In genomic region chr6:130796313-130796905, GRCh38 we compare ENCODE assay signal across 15 cellular contexts. TPM values are rescaled to one million over a fixed set of nuclear protein-coding genes. Genes with fewer than 3 reads are reported as not detected.
DNase-seq lines count a peak whose midpoint lies in the region; ATAC-seq and TF ChIP-seq lines count a peak whose summit lies in the region.
"Had no signal": no experiment of that assay in that cellular context is flagged by ENCODE, and none has a peak within 500 bp of the region (broad histone marks: within the 10 kb centered on the region; RNA-seq: fewer than 3 reads in every experiment).

No MANE protein-coding gene starts in this region.

- peaks cover 32% of the 10 kb centered on the region for H3K4me1 Mint-ChIP-seq in WTC11
- H3K4me1 Mint-ChIP-seq in progenitor cell of endocrine pancreas (ENCODE audit: low read depth) = peaks cover 6% of the 10 kb centered on the region

- peaks cover 3% of the 10 kb centered on the region for H3K36me3 Mint-ChIP-seq in WTC11
- H3K36me3 Mint-ChIP-seq in progenitor cell of endocrine pancreas (ENCODE audit: insufficient read depth) = peaks cover 3% of the 10 kb centered on the region

- intact Hi-C loops in heart right ventricle (cut with DNase I) (no loop called here), Right ventricle myocardium inferior (cut with DNase I) (no loop called here)

- H3K4me3 ChIP-seq in heart right ventricle = no peak overlapping the region
- no peak overlapping the region for H3K4me3 ChIP-seq in tibial nerve
- H3K4me3 ChIP-seq in HAP-1 = no peak overlapping the region

- CTCF ChIA-PET in WTC11 (lab: Charles Lee) = interaction anchor here (1.2 kb wide), 1 partner anchor 53 kb away, joined by 3 read pairs; no protein-coding TSS in a partner anchor

- in situ Hi-C loops in HAP-1 (cut with MboI; ENCODE audit: low sequenced_read_pairs) = no loop called here

- TF ChIP-seq CTCF in heart right ventricle (IDR thresholded peaks at IDR 0.05) (no peak), WTC11 (IDR thresholded peaks at IDR 0.05) (no peak), tibial nerve (IDR thresholded peaks at IDR 0.05) (no peak), progenitor cell of endocrine pancreas (IDR thresholded peaks at IDR 0.05; ENCODE audit: unreplicated experiment) (no peak)

- H3K27me3 ChIP-seq in heart right ventricle (no peaks in the 10 kb centered on the region), tibial nerve (no peaks in the 10 kb centered on the region), HAP-1 (ENCODE audit: low read depth) (no peaks in the 10 kb centered on the region)
- H3K27me3 ChIP-seq: neutrophil had no signal

- no peaks in the 10 kb centered on the region for H3K27me3 Mint-ChIP-seq in WTC11 (ENCODE audit: low read depth)
- no peaks in the 10 kb centered on the region for H3K27me3 Mint-ChIP-seq in progenitor cell of endocrine pancreas

- H3K27ac Mint-ChIP-seq in WTC11 (no peak overlapping the region), progenitor cell of endocrine pancreas (no peak overlapping the region)

- POLR2A ChIA-PET in WTC11 (lab: Charles Lee) = no interaction called here

- no peak for TF ChIP-seq POLR2A in tibial nerve (IDR thresholded peaks at IDR 0.05)

- no peak overlapping the region for H3K4me3 Mint-ChIP-seq in WTC11
- no peak overlapping the region for H3K4me3 Mint-ChIP-seq in progenitor cell of endocrine pancreas (ENCODE audit: low read depth)

- H3K4me1 ChIP-seq in heart right ventricle (peaks cover 0 to 20% (median 4%) of the 10 kb centered on the region in 9 donors), tibial nerve (peaks cover 0 to 23% (median 0%) of the 10 kb centered on the region in 4 donors), HAP-1 (no peaks in the 10 kb centered on the region)

- no peak overlapping the region for H3K27ac ChIP-seq in heart right ventricle
- H3K27ac ChIP-seq in tibial nerve = peak overlapping the region in 1 of 4 donors; percentile 3
- H3K27ac ChIP-seq: neutrophil had no signal

- peak in 1 of 2 donors; percentile 72 for TF ChIP-seq EP300 in tibial nerve (IDR thresholded peaks at IDR 0.05)

- H3K9me3 ChIP-seq in heart right ventricle = peaks cover 0 to 32% (median 13%) of the 10 kb centered on the region in 11 donors
- peaks cover 0 to 25% (median 4%) of the 10 kb centered on the region in 4 donors for H3K9me3 ChIP-seq in tibial nerve
- H3K9me3 ChIP-seq in HAP-1 = no peaks in the 10 kb centered on the region
- H3K9me3 ChIP-seq: neutrophil had no signal

- ATAC-seq in heart right ventricle = peak; percentile 51 to 68 (median 54)
- ATAC-seq in Right ventricle myocardium inferior = no peak
- peak; percentile 30; the same call in 1 of the 2 replicates for ATAC-seq in WTC11

- peak in 1 of 2 donors; percentile 47 for DNase-seq in heart right ventricle
- DNase-seq in Right ventricle myocardium inferior (ENCODE audit: missing footprints) = no peak
- DNase-seq in WTC11 (ENCODE audit: low spot score) = no peak
- DNase-seq in foreskin melanocyte = peak; percentile 46
- DNase-seq in tibial nerve (ENCODE audit: low spot score in 2 of 2) = peak; percentile 30 to 67
- DNase-seq in activated gamma-delta T cell (lab: John Stamatoyannopoulos, UW) = no peak
- no peak for DNase-seq in progenitor cell of endocrine pancreas (ENCODE audit: low spot score, unreplicated experiment)
- no peak for DNase-seq in HAP-1 (ENCODE audit: low spot score in 2 of 2)
- DNase-seq: activated CD4-positive, CD25-positive, alpha-beta regulatory T cell; activated effector memory CD4-positive, alpha-beta T cell treated with anti-CD3 and anti-CD28 coated beads, Interleukin-2, amount 50 U/mL, for 16 hours; GF-D8; NCI-H1417; OCI-M1 had no signal

- H3K36me3 ChIP-seq in heart right ventricle (no peaks in the 10 kb centered on the region), tibial nerve (no peaks in the 10 kb centered on the region), HAP-1 (replicated peaks) (no peaks in the 10 kb centered on the region)
- H3K36me3 ChIP-seq: neutrophil had no signal

- H3K9me3 Mint-ChIP-seq in WTC11 = peaks cover 26% of the 10 kb centered on the region
- H3K9me3 Mint-ChIP-seq in progenitor cell of endocrine pancreas (ENCODE audit: low read depth) = peaks cover 17% of the 10 kb centered on the region

TF ChIP-seq in WTC11, 78 proteins besides CTCF, POLR2A, EP300 and RAD21:
- no peak for TF ChIP-seq RELA (CRISPR knock-in tag; IDR thresholded peaks at IDR 0.05; ENCODE audit: borderline replicate concordance)
TF ChIP-seq in WTC11: peak in this region for 0.

RNA-seq across cellular contexts. Expression of gene SMLR1, which starts 30.8 kb away (rescaled TPM):
- not detected for total RNA-seq in heart right ventricle
- polyA plus RNA-seq in heart right ventricle = not detected
- total RNA-seq in Right ventricle myocardium inferior = not detected
- total RNA-seq in WTC11 (2021) = not detected in 3 replicates
- total RNA-seq in tibial nerve = not detected
- 0.79 and 0.91 TPM in 2 replicates for total RNA-seq in progenitor cell of endocrine pancreas
- total RNA-seq: temporal lobe had no signal

Comparison
In these comparisons a context has a peak if more than half of its experiments do, and no peak if none do; other contexts are left out.
1. DNase-seq: peak in foreskin melanocyte (single experiment) and tibial nerve (2 of 2); none in Right ventricle myocardium inferior (single experiment), WTC11 (single experiment), activated gamma-delta T cell (single experiment), progenitor cell of endocrine pancreas (single experiment) and HAP-1 (0 of 2).